ENCODE assay signal across 14 cellular contexts in the genomic region with DNA sequence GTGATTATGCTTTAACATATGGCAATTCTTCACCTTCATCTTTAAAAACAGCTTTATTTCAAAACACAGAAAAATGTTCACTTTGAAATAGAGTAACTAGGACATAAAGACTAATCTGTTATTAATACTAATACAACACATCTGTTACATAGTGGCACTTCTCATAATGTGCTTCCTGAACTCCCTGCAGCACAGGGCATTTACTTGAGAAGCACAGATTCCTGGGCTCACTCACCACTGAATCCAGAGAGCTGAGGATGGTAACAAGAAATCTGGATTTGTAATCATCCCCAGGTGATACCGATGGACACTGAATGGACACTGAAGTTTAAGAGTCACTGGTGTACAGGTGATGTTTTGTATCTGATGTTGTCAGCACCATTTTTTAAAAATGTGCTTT.
"Had no signal": no experiment of that assay in that cellular context is flagged by ENCODE, and none has a peak within 500 bp of the region (broad histone marks: within the 10 kb centered on the region; RNA-seq: fewer than 3 reads in every experiment).

No MANE protein-coding gene starts in this region.

- H2AFZ ChIP-seq: neural progenitor cell, parathyroid adenoma had no signal

- H3K4me1 Mint-ChIP-seq: activated naive CD8-positive, alpha-beta T cell treated with anti-CD3 and anti-CD28 coated beads for 36 hours; mesothelial cell of epicardium; neural progenitor cell had no signal

- H3K4me1 ChIP-seq: gastroesophageal sphincter, neural progenitor cell, parathyroid adenoma, uterus had no signal

- H3K27ac ChIP-seq: gastroesophageal sphincter, neural progenitor cell, parathyroid adenoma, uterus had no signal

- DNase-seq: activated gamma-delta T cell treated with Interleukin-2 at 50 U/mL for 16 hours; activated naive CD8-positive, alpha-beta T cell treated with anti-CD3 and anti-CD28 coated beads for 36 hours; activated T-cell treated with anti-CD3 and anti-CD28 coated beads, Interleukin-2, amount 50 U/mL, for 4 hours; kidney; left ventricle myocardium superior; retina; uterus had no signal

- H3K9me3 Mint-ChIP-seq: activated T-cell treated with anti-CD3 and anti-CD28 coated beads, Interleukin-2, amount 50 U/mL, for 4 hours; neural progenitor cell; T-helper 2 cell treated with Interferon-gamma antibody and Interleukin-4, amounts not matched to agents 5 μg/mL and 100 μg/mL, for 36 hours had no signal

- H3K27ac Mint-ChIP-seq: activated CD4-positive, alpha-beta memory T cell treated with anti-CD3 and anti-CD28 coated beads for 36 hours; activated naive CD8-positive, alpha-beta T cell treated with anti-CD3 and anti-CD28 coated beads for 36 hours; mesothelial cell of epicardium; neural progenitor cell; T-helper 2 cell treated with Interferon-gamma antibody and Interleukin-4, amounts not matched to agents 5 μg/mL and 100 μg/mL, for 36 hours had no signal

- H3K27me3 ChIP-seq: gastroesophageal sphincter, neural progenitor cell, uterus had no signal

- H3K4me3 ChIP-seq: gastroesophageal sphincter, neural progenitor cell, skin epidermis, uterus had no signal

- FAIRE-seq: kidney had no signal

- H3K4me3 Mint-ChIP-seq: activated CD4-positive, alpha-beta memory T cell treated with anti-CD3 and anti-CD28 coated beads for 36 hours; activated naive CD8-positive, alpha-beta T cell treated with anti-CD3 and anti-CD28 coated beads for 36 hours; activated T-cell treated with anti-CD3 and anti-CD28 coated beads, Interleukin-2, amount 50 U/mL, for 4 hours; mesothelial cell of epicardium; neural progenitor cell; T-helper 2 cell treated with Interferon-gamma antibody and Interleukin-4, amounts not matched to agents 5 μg/mL and 100 μg/mL, for 36 hours had no signal

- ATAC-seq: activated T-cell treated with anti-CD3 and anti-CD28 coated beads, Interleukin-2, amount 50 U/mL, for 4 hours; gastroesophageal sphincter; left ventricle myocardium superior had no signal

- H3K4me2 ChIP-seq: neural progenitor cell had no signal

- H3K79me2 ChIP-seq: parathyroid adenoma had no signal

- H3K36me3 ChIP-seq: gastroesophageal sphincter, neural progenitor cell, uterus had no signal

- H3K9me3 ChIP-seq: gastroesophageal sphincter, uterus had no signal

- H3K9ac ChIP-seq: neural progenitor cell, parathyroid adenoma had no signal

- H3K36me3 Mint-ChIP-seq: activated CD4-positive, alpha-beta memory T cell treated with anti-CD3 and anti-CD28 coated beads for 36 hours; mesothelial cell of epicardium; neural progenitor cell had no signal
